28 cellular contexts compared by ENCODE assay signal in the genomic region with DNA sequence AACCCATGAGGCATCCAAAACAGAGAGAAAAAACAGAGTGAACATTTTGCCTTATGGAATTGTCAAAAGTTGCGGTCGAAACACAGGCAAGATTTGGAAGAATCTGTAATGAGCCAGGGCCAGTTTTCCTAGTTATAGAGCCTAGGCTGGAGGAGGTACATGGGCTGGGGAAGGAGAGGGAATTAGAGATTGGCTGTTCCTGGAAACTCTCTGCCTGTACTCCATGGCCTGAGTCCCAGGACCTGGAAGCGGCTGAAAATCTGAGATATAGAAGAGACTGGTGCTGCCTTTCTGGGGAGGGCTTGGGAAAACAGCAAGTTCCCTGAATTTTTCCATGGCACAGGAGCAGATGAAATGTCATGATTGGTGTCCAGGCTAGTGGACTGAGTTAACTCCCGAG.
DNase-seq lines count a peak whose midpoint lies in the region; ATAC-seq, FAIRE-seq and TF ChIP-seq lines count a peak whose summit lies in the region.
"Had no signal": no experiment of that assay in that cellular context is flagged by ENCODE, and none has a peak within 500 bp of the region (broad histone marks: within the 10 kb centered on the region; RNA-seq: fewer than 3 reads in every experiment).

No MANE protein-coding gene starts in this region.

- H3K4me3 Mint-ChIP-seq in natural killer cell: peak overlapping the region; percentile 43
- H3K4me3 Mint-ChIP-seq in natural killer cell treated with Interleukin-12 subunit alpha and Interleukin-12 subunit beta and Interleukin-15 and Interleukin-18, amount 100 ng/mL, for 72 hours: no peak overlapping the region
- H3K4me3 Mint-ChIP-seq in astrocyte (ENCODE audit: unreplicated experiment): no peak overlapping the region
- H3K4me3 Mint-ChIP-seq in stimulated activated naive CD8-positive, alpha-beta T cell treated with anti-CD3 and anti-CD28 coated beads, Interleukin-15, amount 100 ng/mL, for 72 hours: peak overlapping the region; percentile 9 to 53
- no peak overlapping the region for H3K4me3 Mint-ChIP-seq in stimulated activated naive B cell treated with anti-CD40 and anti-IgM and Interleukin-4, amounts not matched to agents 10 μg/mL and 1 μg/mL and 100 μg/mL, for 72 hours
- H3K4me3 Mint-ChIP-seq: dendritic cell treated with granulocyte-macrophage colony-stimulating factor and Interleukin-4, amounts not matched to agents 40 ng/mL and 50 ng/mL, for 4 days; H9; IgD-negative memory B cell; naive B cell had no signal

- H3K27ac ChIP-seq in astrocyte (ENCODE audit: low read depth, low read length) (no peak overlapping the region), left ventricle myocardium inferior (replicated peaks) (no peak overlapping the region)
- H3K27ac ChIP-seq: cardiac muscle cell, esophagus muscularis mucosa, gastrocnemius medialis, suprapubic skin had no signal

- H2AFZ ChIP-seq in astrocyte (ENCODE audit: low read depth, low read length): no peak overlapping the region

- no peaks in the 10 kb centered on the region for H3K9me3 ChIP-seq in astrocyte (ENCODE audit: insufficient read depth, low read depth, low read length)
- H3K9me3 ChIP-seq in left ventricle myocardium inferior (replicated peaks): no peaks in the 10 kb centered on the region
- H3K9me3 ChIP-seq: esophagus muscularis mucosa, gastrocnemius medialis, suprapubic skin had no signal

- H3K27ac Mint-ChIP-seq in natural killer cell (peak overlapping the region in 1 of 2 donors; percentile 86), astrocyte (ENCODE audit: unreplicated experiment) (peak overlapping the region; percentile 28)
- no peak overlapping the region for H3K27ac Mint-ChIP-seq in natural killer cell treated with Interleukin-12 subunit alpha and Interleukin-12 subunit beta and Interleukin-15 and Interleukin-18, amount 100 ng/mL, for 72 hours
- peak overlapping the region in 1 of 2 donors; percentile 96 for H3K27ac Mint-ChIP-seq in stimulated activated naive CD8-positive, alpha-beta T cell treated with anti-CD3 and anti-CD28 coated beads, Interleukin-15, amount 100 ng/mL, for 72 hours
- H3K27ac Mint-ChIP-seq in stimulated activated naive B cell treated with anti-CD40 and anti-IgM and Interleukin-4, amounts not matched to agents 10 μg/mL and 1 μg/mL and 100 μg/mL, for 72 hours: no peak overlapping the region
- H3K27ac Mint-ChIP-seq: dendritic cell treated with granulocyte-macrophage colony-stimulating factor and Interleukin-4, amounts not matched to agents 40 ng/mL and 50 ng/mL, for 4 days; H9; IgD-negative memory B cell had no signal

- no peak overlapping the region for H3K4me3 ChIP-seq in astrocyte (ENCODE audit: insufficient read depth, low read depth, low read length)
- H3K4me3 ChIP-seq in left ventricle myocardium inferior: peak overlapping the region; percentile 23
- H3K4me3 ChIP-seq: cardiac muscle cell, esophagus muscularis mucosa, gastrocnemius medialis, suprapubic skin had no signal

- H3K9me3 Mint-ChIP-seq in natural killer cell (no peaks in the 10 kb centered on the region), astrocyte (ENCODE audit: unreplicated experiment) (no peaks in the 10 kb centered on the region)
- no peaks in the 10 kb centered on the region for H3K9me3 Mint-ChIP-seq in natural killer cell treated with Interleukin-12 subunit alpha and Interleukin-12 subunit beta and Interleukin-15 and Interleukin-18, amount 100 ng/mL, for 72 hours
- H3K9me3 Mint-ChIP-seq in stimulated activated naive CD8-positive, alpha-beta T cell treated with anti-CD3 and anti-CD28 coated beads, Interleukin-15, amount 100 ng/mL, for 72 hours: peaks cover 2 to 3% of the 10 kb centered on the region in 2 donors
- H3K9me3 Mint-ChIP-seq in stimulated activated naive B cell treated with anti-CD40 and anti-IgM and Interleukin-4, amounts not matched to agents 10 μg/mL and 1 μg/mL and 100 μg/mL, for 72 hours: peaks cover 1 to 2% of the 10 kb centered on the region in 2 donors
- H3K9me3 Mint-ChIP-seq: activated T-cell treated with anti-CD3 and anti-CD28 coated beads, Interleukin-2, amount 50 U/mL, for 4 hours; H9 had no signal

- H3K36me3 ChIP-seq in astrocyte (ENCODE audit: insufficient read depth, low read length) (no peaks in the 10 kb centered on the region), left ventricle myocardium inferior (no peaks in the 10 kb centered on the region)
- H3K36me3 ChIP-seq: cardiac muscle cell, esophagus muscularis mucosa, gastrocnemius medialis, suprapubic skin had no signal

- H3K9ac ChIP-seq in astrocyte (ENCODE audit: low read length): no peak overlapping the region

- no peak overlapping the region for H3K4me2 ChIP-seq in astrocyte (ENCODE audit: low read length)

- no peak for ATAC-seq in natural killer cell
- ATAC-seq in natural killer cell treated with Interleukin-12 subunit alpha and Interleukin-12 subunit beta and Interleukin-15 and Interleukin-18, amount 100 ng/mL, for 72 hours: no peak
- no peak for ATAC-seq in stimulated activated naive CD8-positive, alpha-beta T cell treated with anti-CD3 and anti-CD28 coated beads, Interleukin-15, amount 100 ng/mL, for 72 hours
- ATAC-seq in stimulated activated naive B cell treated with anti-CD40 and anti-IgM and Interleukin-4, amounts not matched to agents 10 μg/mL and 1 μg/mL and 100 μg/mL, for 72 hours (replicated peaks): no peak
- ATAC-seq: activated T-cell treated with anti-CD3 and anti-CD28 coated beads, Interleukin-2, amount 50 U/mL, for 4 hours; gastrocnemius medialis; left lobe of liver; Panc1 had no signal

- no peaks in the 10 kb centered on the region for H4K20me1 ChIP-seq in astrocyte (ENCODE audit: insufficient read depth, low read length)

- no peak for DNase-seq in natural killer cell
- DNase-seq in natural killer cell treated with Interleukin-12 subunit alpha and Interleukin-12 subunit beta and Interleukin-15 and Interleukin-18, amount 100 ng/mL, for 72 hours (ENCODE audit: low spot score): no peak
- no peak for DNase-seq in astrocyte (ENCODE audit: low read depth)
- DNase-seq in left ventricle myocardium inferior: no peak
- DNase-seq in stimulated activated naive CD8-positive, alpha-beta T cell treated with anti-CD3 and anti-CD28 coated beads, Interleukin-15, amount 100 ng/mL, for 72 hours: no peak
- no peak for DNase-seq in stimulated activated naive B cell treated with anti-CD40 and anti-IgM and Interleukin-4, amounts not matched to agents 10 μg/mL and 1 μg/mL and 100 μg/mL, for 72 hours
- DNase-seq in NCI-H146 treated with DMSO at 0.1 percent for 48 hours (lab: John Stamatoyannopoulos, UW; ENCODE audit: unreplicated experiment): no peak
- DNase-seq: activated CD8-positive, alpha-beta memory T cell treated with anti-CD3 and anti-CD28 coated beads for 24 hours; activated naive CD4-positive, alpha-beta T cell; activated T-cell treated with anti-CD3 and anti-CD28 coated beads, Interleukin-2, amount 50 U/mL, for 4 hours; anterior cingulate cortex; C1 segment of cervical spinal cord; DND-41; gastrocnemius medialis; H9; hippocampal formation; naive B cell; NCI-H1092; NCI-H187 treated with DMSO at 0.1 percent for 48 hours; NCI-H2171 treated with DMSO at 0.1 percent for 48 hours; NCI-H526 treated with DMSO at 0.1 percent for 48 hours had no signal

- no peaks in the 10 kb centered on the region for H3K79me2 ChIP-seq in astrocyte (ENCODE audit: insufficient read depth, low read length)

- H3K27me3 ChIP-seq in astrocyte (ENCODE audit: insufficient read depth, low read length): no peaks in the 10 kb centered on the region
- H3K27me3 ChIP-seq in left ventricle myocardium inferior (ENCODE audit: low read depth): no peaks in the 10 kb centered on the region
- H3K27me3 ChIP-seq: cardiac muscle cell, esophagus muscularis mucosa, gastrocnemius medialis, suprapubic skin had no signal

- H3K4me1 ChIP-seq in astrocyte (ENCODE audit: insufficient read depth, low read length): no peaks in the 10 kb centered on the region
- no peaks in the 10 kb centered on the region for H3K4me1 ChIP-seq in left ventricle myocardium inferior
- H3K4me1 ChIP-seq: esophagus muscularis mucosa, suprapubic skin had no signal

- H3K4me1 Mint-ChIP-seq in natural killer cell: peaks cover 47 to 63% of the 10 kb centered on the region in 2 donors
- peaks cover 39 to 45% of the 10 kb centered on the region in 2 donors for H3K4me1 Mint-ChIP-seq in natural killer cell treated with Interleukin-12 subunit alpha and Interleukin-12 subunit beta and Interleukin-15 and Interleukin-18, amount 100 ng/mL, for 72 hours (ENCODE audit: low read depth in 2 of 2)
- peaks cover 27% of the 10 kb centered on the region for H3K4me1 Mint-ChIP-seq in astrocyte (ENCODE audit: low read depth, unreplicated experiment)
- H3K4me1 Mint-ChIP-seq in stimulated activated naive CD8-positive, alpha-beta T cell treated with anti-CD3 and anti-CD28 coated beads, Interleukin-15, amount 100 ng/mL, for 72 hours: peaks cover 74% of the 10 kb centered on the region
- no peaks in the 10 kb centered on the region for H3K4me1 Mint-ChIP-seq in stimulated activated naive B cell treated with anti-CD40 and anti-IgM and Interleukin-4, amounts not matched to agents 10 μg/mL and 1 μg/mL and 100 μg/mL, for 72 hours
- H3K4me1 Mint-ChIP-seq: H9, naive B cell had no signal

- intact Hi-C loops in natural killer cell (cut with micrococcal nuclease) (no loop called here), left ventricle myocardium inferior (cut with micrococcal nuclease) (no loop called here)

- H3K36me3 Mint-ChIP-seq in natural killer cell (no peaks in the 10 kb centered on the region), astrocyte (ENCODE audit: low read depth, unreplicated experiment) (no peaks in the 10 kb centered on the region)
- H3K36me3 Mint-ChIP-seq in natural killer cell treated with Interleukin-12 subunit alpha and Interleukin-12 subunit beta and Interleukin-15 and Interleukin-18, amount 100 ng/mL, for 72 hours: no peaks in the 10 kb centered on the region
- H3K36me3 Mint-ChIP-seq in stimulated activated naive B cell treated with anti-CD40 and anti-IgM and Interleukin-4, amounts not matched to agents 10 μg/mL and 1 μg/mL and 100 μg/mL, for 72 hours: no peaks in the 10 kb centered on the region
- H3K36me3 Mint-ChIP-seq: naive B cell had no signal

- peaks cover 0 to under 1% of the 10 kb centered on the region in 2 donors for H3K27me3 Mint-ChIP-seq in natural killer cell (ENCODE audit: low read depth in 2 of 2)
- no peaks in the 10 kb centered on the region for H3K27me3 Mint-ChIP-seq in natural killer cell treated with Interleukin-12 subunit alpha and Interleukin-12 subunit beta and Interleukin-15 and Interleukin-18, amount 100 ng/mL, for 72 hours
- no peaks in the 10 kb centered on the region for H3K27me3 Mint-ChIP-seq in astrocyte (ENCODE audit: low read depth, unreplicated experiment)
- H3K27me3 Mint-ChIP-seq in stimulated activated naive CD8-positive, alpha-beta T cell treated with anti-CD3 and anti-CD28 coated beads, Interleukin-15, amount 100 ng/mL, for 72 hours: no peaks in the 10 kb centered on the region
- H3K27me3 Mint-ChIP-seq in stimulated activated naive B cell treated with anti-CD40 and anti-IgM and Interleukin-4, amounts not matched to agents 10 μg/mL and 1 μg/mL and 100 μg/mL, for 72 hours: peaks cover 16 to 26% of the 10 kb centered on the region in 2 donors
- H3K27me3 Mint-ChIP-seq: dendritic cell treated with granulocyte-macrophage colony-stimulating factor and Interleukin-4, amounts not matched to agents 40 ng/mL and 50 ng/mL, for 4 days had no signal

- no peak for TF ChIP-seq CTCF in natural killer cell (IDR thresholded peaks at IDR 0.05)
- TF ChIP-seq CTCF in astrocyte (IDR thresholded peaks at IDR 0.05; ENCODE audit: insufficient read depth, low read depth, low read length): no peak
- TF ChIP-seq CTCF in left ventricle myocardium inferior (IDR thresholded peaks at IDR 0.05; ENCODE audit: borderline replicate concordance): no peak

- no peak for FAIRE-seq in astrocyte (lab: Jason Lieb, UNC)

Comparison
In these comparisons a context has a peak if more than half of its experiments do, and no peak if none do; other contexts are left out.
1. H3K4me3 Mint-ChIP-seq: peak in natural killer cell (single experiment) and stimulated activated naive CD8-positive, alpha-beta T cell treated with anti-CD3 and anti-CD28 coated beads, Interleukin-15, amount 100 ng/mL, for 72 hours (2 of 2); none in natural killer cell treated with Interleukin-12 subunit alpha and Interleukin-12 subunit beta and Interleukin-15 and Interleukin-18, amount 100 ng/mL, for 72 hours (single experiment), astrocyte (single experiment) and stimulated activated naive B cell treated with anti-CD40 and anti-IgM and Interleukin-4, amounts not matched to agents 10 μg/mL and 1 μg/mL and 100 μg/mL, for 72 hours (0 of 2).